Comparison of ENCODE assay signal across 17 cellular contexts in genomic region chr15:91787198-91787597, GRCh38.
DNase-seq lines count a peak whose midpoint lies in the region; ATAC-seq and TF ChIP-seq lines count a peak whose summit lies in the region.
"Had no signal": no experiment of that assay in that cellular context is flagged by ENCODE, and none has a peak within 500 bp of the region (broad histone marks: within the 10 kb centered on the region; RNA-seq: fewer than 3 reads in every experiment).

No MANE protein-coding gene starts in this region.

- 86 to 88% methylated on average over 7 of the region's 7 CpGs for WGBS in tibial nerve, 2 donors

- H3K4me3 ChIP-seq in left lung = no peak overlapping the region
- no peak overlapping the region for H3K4me3 ChIP-seq in CD4-positive, alpha-beta memory T cell (ENCODE audit: low read length in 2 of 2)
- H3K4me3 ChIP-seq in tibial nerve = no peak overlapping the region
- H3K4me3 ChIP-seq: BLaER1, PC-9, SJSA1 had no signal

- H3K9me3 ChIP-seq in left lung = no peaks in the 10 kb centered on the region
- no peaks in the 10 kb centered on the region for H3K9me3 ChIP-seq in CD4-positive, alpha-beta memory T cell (ENCODE audit: control insufficient read depth in 1 of 2, low read length in 2 of 2)
- H3K9me3 ChIP-seq in tibial nerve = no peaks in the 10 kb centered on the region
- H3K9me3 ChIP-seq: BLaER1, SJSA1 had no signal

- intact Hi-C loops in left lung (cut with DNase I) = no loop called here
- intact Hi-C loops in CD4-positive, alpha-beta memory T cell (cut with micrococcal nuclease) = no loop called here

- H3K4me3 Mint-ChIP-seq in CD4-positive, alpha-beta memory T cell = no peak overlapping the region
- H3K4me3 Mint-ChIP-seq: CD8-positive, alpha-beta memory T cell; T-helper 2 cell treated with Interferon-gamma antibody and Interleukin-4, amounts not matched to agents 5 μg/mL and 100 μg/mL, for 36 hours had no signal

- POLR2A ChIA-PET in CD4-positive, alpha-beta memory T cell (lab: Charles Lee; ENCODE audit: partially characterized antibody) = no interaction called here

- no peak for TF ChIP-seq CTCF in left lung (IDR thresholded peaks at IDR 0.05)
- no peak for TF ChIP-seq CTCF in tibial nerve (IDR thresholded peaks at IDR 0.05)

- ATAC-seq in left lung = peak; percentile 83
- ATAC-seq: HepG2 had no signal

- no peaks in the 10 kb centered on the region for H3K9me3 Mint-ChIP-seq in CD4-positive, alpha-beta memory T cell
- H3K9me3 Mint-ChIP-seq: CD8-positive, alpha-beta memory T cell; T-helper 2 cell treated with Interferon-gamma antibody and Interleukin-4, amounts not matched to agents 5 μg/mL and 100 μg/mL, for 36 hours had no signal

- no peak overlapping the region for H3K27ac Mint-ChIP-seq in CD4-positive, alpha-beta memory T cell
- H3K27ac Mint-ChIP-seq: CD8-positive, alpha-beta memory T cell; T-helper 2 cell treated with Interferon-gamma antibody and Interleukin-4, amounts not matched to agents 5 μg/mL and 100 μg/mL, for 36 hours had no signal

- no peaks in the 10 kb centered on the region for H3K4me1 Mint-ChIP-seq in CD4-positive, alpha-beta memory T cell
- H3K4me1 Mint-ChIP-seq: CD8-positive, alpha-beta memory T cell had no signal

- TF ChIP-seq POLR2A in tibial nerve (IDR thresholded peaks at IDR 0.05) = no peak

- no peak for TF ChIP-seq EP300 in tibial nerve (IDR thresholded peaks at IDR 0.05)

- H3K27me3 ChIP-seq in left lung (no peaks in the 10 kb centered on the region), tibial nerve (no peaks in the 10 kb centered on the region)
- no peaks in the 10 kb centered on the region for H3K27me3 ChIP-seq in CD4-positive, alpha-beta memory T cell (ENCODE audit: insufficient read depth, low read length)
- H3K27me3 ChIP-seq: BLaER1, SJSA1 had no signal

- H3K36me3 ChIP-seq in left lung = no peaks in the 10 kb centered on the region
- H3K36me3 ChIP-seq in CD4-positive, alpha-beta memory T cell (ENCODE audit: insufficient read depth, low read length) = no peaks in the 10 kb centered on the region
- no peaks in the 10 kb centered on the region for H3K36me3 ChIP-seq in tibial nerve
- H3K36me3 ChIP-seq: BLaER1, SJSA1 had no signal

- no peaks in the 10 kb centered on the region for H3K36me3 Mint-ChIP-seq in CD4-positive, alpha-beta memory T cell
- H3K36me3 Mint-ChIP-seq: CD8-positive, alpha-beta memory T cell had no signal

- no peak overlapping the region for H3K27ac ChIP-seq in left lung
- H3K27ac ChIP-seq in CD4-positive, alpha-beta memory T cell (ENCODE audit: low read depth, low read length) = no peak overlapping the region
- H3K27ac ChIP-seq in tibial nerve = no peak overlapping the region
- H3K27ac ChIP-seq: BLaER1, PC-9, SJSA1 had no signal

- H3K4me1 ChIP-seq in left lung (peaks cover 0 to 10% of the 10 kb centered on the region in 2 donors), tibial nerve (no peaks in the 10 kb centered on the region)
- H3K4me1 ChIP-seq in CD4-positive, alpha-beta memory T cell (ENCODE audit: insufficient read depth, low read length) = no peaks in the 10 kb centered on the region
- H3K4me1 ChIP-seq: BLaER1, SJSA1 had no signal

- peaks cover 8 to 14% of the 10 kb centered on the region in 2 donors for H3K27me3 Mint-ChIP-seq in CD4-positive, alpha-beta memory T cell

- CTCF ChIA-PET in CD4-positive, alpha-beta memory T cell (lab: Charles Lee; ENCODE audit: partially characterized antibody) = no interaction called here

- DNase-seq in NCI-H187 treated with DMSO at 0.1 percent for 48 hours (lab: John Stamatoyannopoulos, UW) (peak; percentile 71), NCI-H187 (lab: John Stamatoyannopoulos, UW) (no peak), NCI-H1105 treated with DMSO at 0.1 percent for 48 hours (lab: John Stamatoyannopoulos, UW) (peak; percentile 63), NCI-H510A (lab: John Stamatoyannopoulos, UW) (peak; percentile 27), left lung (no peak), dedifferentiated amniotic fluid mesenchymal stem cell (ENCODE audit: extremely low spot score) (no peak), tibial nerve (ENCODE audit: low spot score in 2 of 2) (no peak)
- no peak for DNase-seq in CD4-positive, alpha-beta memory T cell
- DNase-seq: CD8-positive, alpha-beta memory T cell; KG1; NCI-H2081 treated with DMSO at 0.1 percent for 48 hours; PC-9; SW 1271 had no signal

Comparison
In these comparisons a context has a peak if more than half of its experiments do, and no peak if none do; other contexts are left out.
1. DNase-seq: peak in NCI-H187 treated with DMSO at 0.1 percent for 48 hours (single experiment), NCI-H1105 treated with DMSO at 0.1 percent for 48 hours (single experiment) and NCI-H510A (single experiment); none in NCI-H187 (0 of 2), left lung (0 of 2), dedifferentiated amniotic fluid mesenchymal stem cell (single experiment), CD4-positive, alpha-beta memory T cell (0 of 5) and tibial nerve (0 of 2).